Comparison of ENCODE assay signal across 23 cellular contexts in the genomic region with DNA sequence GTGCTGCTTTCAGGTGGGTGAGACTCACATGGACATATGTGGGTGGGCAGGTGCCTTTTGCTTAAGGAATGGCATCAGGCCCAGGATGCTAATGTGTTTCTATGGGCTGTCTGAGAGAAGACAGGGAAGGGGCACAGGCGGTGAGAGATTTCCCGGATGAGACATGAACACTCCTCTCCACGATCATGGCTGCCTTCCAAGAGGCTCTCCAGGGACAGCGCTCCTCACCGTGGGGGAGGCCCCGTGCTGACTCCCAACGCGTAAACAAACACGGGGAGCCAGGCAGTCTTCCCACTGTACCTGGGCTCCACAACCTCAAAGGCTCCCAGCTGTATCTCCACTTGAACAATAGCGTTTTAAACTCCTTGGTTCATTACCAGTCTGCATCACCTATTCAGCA. TPM values are rescaled to one million over a fixed set of nuclear protein-coding genes. Genes with fewer than 3 reads are reported as not detected.
DNase-seq lines count a peak whose midpoint lies in the region; ATAC-seq and TF ChIP-seq lines count a peak whose summit lies in the region.
"Had no signal": no experiment of that assay in that cellular context is flagged by ENCODE, and none has a peak within 500 bp of the region (broad histone marks: within the 10 kb centered on the region; RNA-seq: fewer than 3 reads in every experiment).

No MANE protein-coding gene starts in this region.

- no peaks in the 10 kb centered on the region for H3K9me3 ChIP-seq in IMR-90 (ENCODE audit: control insufficient read depth, insufficient read depth, low read length)
- H3K9me3 ChIP-seq: heart left ventricle, lower lobe of right lung, prostate gland, tibial nerve had no signal

- H3K9ac ChIP-seq in IMR-90 (ENCODE audit: low read depth, low read length), result no peak overlapping the region

- no peak for TF ChIP-seq RAD21 in IMR-90 (IDR thresholded peaks at IDR 0.05; ENCODE audit: low read length)

- TF ChIP-seq CTCF in IMR-90 (conservative IDR thresholded peaks at IDR 0.05; ENCODE audit: low read depth, low read length) (no peak), cardiac fibroblast (IDR thresholded peaks at IDR 0.05; ENCODE audit: low read depth, low read length) (no peak)

- BruUV-seq in IMR-90 (replicated peaks; lab: Mats Ljungman, UMichigan), result no TSS peak

- H3K79me1 ChIP-seq in IMR-90 (ENCODE audit: low read depth in 1 of 2, low read length in 2 of 2), result no peaks in the 10 kb centered on the region

- no peak overlapping the region for H4K91ac ChIP-seq in IMR-90 (ENCODE audit: insufficient read depth, low read depth, low read length)

- H3K27ac ChIP-seq in IMR-90 (ENCODE audit: insufficient read depth, low read length), result no peak overlapping the region
- H3K27ac ChIP-seq: heart left ventricle, lower lobe of right lung, prostate gland, tibial nerve had no signal

- H2AK5ac ChIP-seq in IMR-90 (ENCODE audit: low read depth, low read length), result no peak overlapping the region

- no peaks in the 10 kb centered on the region for H4K20me1 ChIP-seq in IMR-90 (ENCODE audit: insufficient read depth, low read length)

- H4K5ac ChIP-seq in IMR-90 (ENCODE audit: low read depth, low read length), result no peak overlapping the region

- no peaks in the 10 kb centered on the region for H3K4me1 ChIP-seq in IMR-90 (ENCODE audit: control insufficient read depth, insufficient read depth, low read length)
- H3K4me1 ChIP-seq: lower lobe of right lung, prostate gland, tibial nerve had no signal

- 26% methylated on average over 6 of the region's 10 CpGs; no CpG with 5 or more reads in 1 of the 2 experiments for WGBS in IMR-90 (ENCODE audit: extremely low coverage in 2 of 2, insufficient read length in 1 of 2), 2 experiments

- no peak overlapping the region for H2BK120ac ChIP-seq in IMR-90 (ENCODE audit: low read depth, low read length)

- dilution Hi-C loops in IMR-90 (cut with HindIII; ENCODE audit: low sequenced_read_pairs, unreplicated experiment), result no loop called here

- intact Hi-C loops in IMR-90 (cut with micrococcal nuclease), result no loop called here

- no peak overlapping the region for H3K14ac ChIP-seq in IMR-90 (replicated peaks; ENCODE audit: low read depth, low read length)

- POLR2A ChIA-PET in IMR-90 (lab: Charles Lee; ENCODE audit: unreplicated experiment), result no interaction called here

- no peak overlapping the region for H3K23ac ChIP-seq in IMR-90 (ENCODE audit: low read depth, low read length)

- peaks cover 13% of the 10 kb centered on the region for H3K27me3 ChIP-seq in IMR-90 (ENCODE audit: control insufficient read depth, insufficient read depth, low read length)
- H3K27me3 ChIP-seq: heart left ventricle, tibial nerve had no signal

- H2AK9ac ChIP-seq in IMR-90 (replicated peaks; ENCODE audit: low read depth, low read length, poor library complexity), result no peak overlapping the region

- peak overlapping the region; percentile 47 for H2AFZ ChIP-seq in IMR-90 (replicated peaks; ENCODE audit: low read length, poor library complexity)

- no peak overlapping the region for H3K4me3 ChIP-seq in IMR-90 (ENCODE audit: insufficient read depth, low read depth, low read length)
- no peak overlapping the region for H3K4me3 ChIP-seq in cardiac fibroblast (replicated peaks in 1 of 2; ENCODE audit: low read depth in 2 of 2, low read length in 2 of 2)
- H3K4me3 ChIP-seq: heart left ventricle, lower lobe of right lung, prostate gland, smooth muscle cell, tibial nerve had no signal

- H2BK15ac ChIP-seq in IMR-90 (ENCODE audit: low read depth, low read length), result no peak overlapping the region

- in situ Hi-C loops in IMR-90 (cut with MboI; ENCODE audit: low sequenced_read_pairs), result no loop called here

- ATAC-seq in IMR-90 (ENCODE audit: low read depth) (no peak), HG02840 (IDR thresholded peaks at IDR 0.05; ENCODE audit: low FRiP score, unreplicated experiment) (no peak), GM21717 (IDR thresholded peaks at IDR 0.05; ENCODE audit: unreplicated experiment) (no peak)
- ATAC-seq: activated naive CD8-positive, alpha-beta T cell treated with anti-CD3 and anti-CD28 coated beads, Interleukin-2, amount 50 U/mL, for 24 hours; heart left ventricle; lower lobe of right lung; WTC11 had no signal

- H3K4me2 ChIP-seq in IMR-90 (ENCODE audit: low read depth, low read length), result no peak overlapping the region
- H3K4me2 ChIP-seq: smooth muscle cell had no signal

- H4K8ac ChIP-seq in IMR-90 (ENCODE audit: low read depth in 2 of 2, low read length in 2 of 2), result no peak overlapping the region

- H2BK20ac ChIP-seq in IMR-90 (ENCODE audit: low read depth, low read length), result no peak overlapping the region

- peak; percentile 74 for DNase-seq in DMS153 (lab: John Stamatoyannopoulos, UW)
- DNase-seq in IMR-90, result no peak
- peak; percentile 97 for DNase-seq in NCI-H2107 treated with DMSO at 0.1 percent for 48 hours (lab: John Stamatoyannopoulos, UW; ENCODE audit: unreplicated experiment)
- DNase-seq in cardiac fibroblast (ENCODE audit: low read depth in 2 of 2), result peak; percentile 14 to 68
- no peak for DNase-seq in HUDEP-2 (lab: John Stamatoyannopoulos, UW; ENCODE audit: unreplicated experiment in 76 of 76)
- DNase-seq in medulla oblongata (ENCODE audit: extremely low spot score), result no peak
- DNase-seq: activated naive CD8-positive, alpha-beta T cell treated with anti-CD3 and anti-CD28 coated beads, Interleukin-2, amount 50 U/mL, for 24 hours; AML-193; caudate nucleus; effector CD4-positive, alpha-beta T cell; HCEC 1CT; heart left ventricle; Karpas-422; lower lobe of right lung; naive B cell; NCI-H1930; T-helper 17 cell had no signal

- CTCF ChIA-PET in IMR-90 (lab: Yijun Ruan, JAX), result no interaction called here

- no peaks in the 10 kb centered on the region for H3K36me3 ChIP-seq in IMR-90 (ENCODE audit: control insufficient read depth, insufficient read depth, low read length)
- H3K36me3 ChIP-seq: heart left ventricle, lower lobe of right lung, prostate gland had no signal

- no peaks in the 10 kb centered on the region for H3K9me1 ChIP-seq in IMR-90 (ENCODE audit: insufficient read depth, low read length)

- H3K18ac ChIP-seq in IMR-90 (ENCODE audit: low read depth, low read length), result no peak overlapping the region

- H3K4ac ChIP-seq in IMR-90 (ENCODE audit: low read depth, low read length), result no peak overlapping the region

- H3K56ac ChIP-seq in IMR-90 (ENCODE audit: extremely low read depth, insufficient read depth, low read length), result no peak overlapping the region

- H2BK5ac ChIP-seq in IMR-90 (ENCODE audit: low read depth, low read length, poor library complexity, severe bottlenecking), result no peak overlapping the region

- no peak for TF ChIP-seq POLR2A in IMR-90 (IDR thresholded peaks at IDR 0.05; ENCODE audit: low read depth, low read length)

TF ChIP-seq in IMR-90, 13 proteins besides CTCF, POLR2A, EP300 and RAD21:
- TF ChIP-seq CHD1 (IDR thresholded peaks at IDR 0.05; ENCODE audit: low read depth, low read length) (no peak), FOS (IDR thresholded peaks at IDR 0.05; ENCODE audit: low read depth, low read length) (no peak), MXI1 (IDR thresholded peaks at IDR 0.05; ENCODE audit: borderline replicate concordance, low read depth, low read length) (no peak), MAFK (IDR thresholded peaks at IDR 0.05; ENCODE audit: low read depth, low read length) (no peak), RCOR1 (IDR thresholded peaks at IDR 0.05; ENCODE audit: insufficient replicate concordance, low read length) (no peak), SMC3 (IDR thresholded peaks at IDR 0.05; ENCODE audit: low read depth, low read length) (no peak), BHLHE40 (IDR thresholded peaks at IDR 0.05; ENCODE audit: low read depth, low read length) (no peak), MAZ (IDR thresholded peaks at IDR 0.05; ENCODE audit: borderline replicate concordance, low read depth, low read length) (no peak), RFX5 (IDR thresholded peaks at IDR 0.05; ENCODE audit: low read depth, low read length) (no peak), CEBPB (IDR thresholded peaks at IDR 0.05; ENCODE audit: low read depth, low read length) (no peak), NFE2L2 (IDR thresholded peaks at IDR 0.05; ENCODE audit: low read depth, low read length) (no peak)
- TF ChIP-seq, protein P1, sequence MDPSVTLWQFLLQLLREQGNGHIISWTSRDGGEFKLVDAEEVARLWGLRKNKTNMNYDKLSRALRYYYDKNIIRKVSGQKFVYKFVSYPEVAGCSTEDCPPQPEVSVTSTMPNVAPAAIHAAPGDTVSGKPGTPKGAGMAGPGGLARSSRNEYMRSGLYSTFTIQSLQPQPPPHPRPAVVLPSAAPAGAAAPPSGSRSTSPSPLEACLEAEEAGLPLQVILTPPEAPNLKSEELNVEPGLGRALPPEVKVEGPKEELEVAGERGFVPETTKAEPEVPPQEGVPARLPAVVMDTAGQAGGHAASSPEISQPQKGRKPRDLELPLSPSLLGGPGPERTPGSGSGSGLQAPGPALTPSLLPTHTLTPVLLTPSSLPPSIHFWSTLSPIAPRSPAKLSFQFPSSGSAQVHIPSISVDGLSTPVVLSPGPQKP (IDR thresholded peaks at IDR 0.05; ENCODE audit: borderline replicate concordance, low read depth, low read length), result no peak
- TF ChIP-seq, protein P2, sequence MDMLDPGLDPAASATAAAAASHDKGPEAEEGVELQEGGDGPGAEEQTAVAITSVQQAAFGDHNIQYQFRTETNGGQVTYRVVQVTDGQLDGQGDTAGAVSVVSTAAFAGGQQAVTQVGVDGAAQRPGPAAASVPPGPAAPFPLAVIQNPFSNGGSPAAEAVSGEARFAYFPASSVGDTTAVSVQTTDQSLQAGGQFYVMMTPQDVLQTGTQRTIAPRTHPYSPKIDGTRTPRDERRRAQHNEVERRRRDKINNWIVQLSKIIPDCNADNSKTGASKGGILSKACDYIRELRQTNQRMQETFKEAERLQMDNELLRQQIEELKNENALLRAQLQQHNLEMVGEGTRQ (IDR thresholded peaks at IDR 0.05; ENCODE audit: low read depth, low read length), result no peak

RNA-seq across cellular contexts. Expression of a gene that starts 42.8 kb away (rescaled TPM):
- 0.36 and 0.56 TPM in 2 replicates for total RNA-seq in IMR-90 (2012; rRNA removed)
- 0.67 and 0.74 TPM in 2 replicates for polyA plus RNA-seq in IMR-90 (2012; rRNA removed)
- polyA plus RNA-seq in IMR-90 (2012; cell fraction: cytosol; rRNA removed), result 0.35 and 0.46 TPM in 2 replicates
- polyA plus RNA-seq in IMR-90 (2012; cell fraction: nucleus; rRNA removed; ENCODE audit: low replicate concordance), result 1.4 and 1.8 TPM in 2 replicates

Comparison
In these comparisons a context has a peak if more than half of its experiments do, and no peak if none do; other contexts are left out.
1. DNase-seq: peak in DMS153 (single experiment), NCI-H2107 treated with DMSO at 0.1 percent for 48 hours (single experiment) and cardiac fibroblast (2 of 2); none in IMR-90 (single experiment), HUDEP-2 (0 of 76) and medulla oblongata (single experiment).